ENCODE assay signal across 9 cellular contexts in the genomic region with DNA sequence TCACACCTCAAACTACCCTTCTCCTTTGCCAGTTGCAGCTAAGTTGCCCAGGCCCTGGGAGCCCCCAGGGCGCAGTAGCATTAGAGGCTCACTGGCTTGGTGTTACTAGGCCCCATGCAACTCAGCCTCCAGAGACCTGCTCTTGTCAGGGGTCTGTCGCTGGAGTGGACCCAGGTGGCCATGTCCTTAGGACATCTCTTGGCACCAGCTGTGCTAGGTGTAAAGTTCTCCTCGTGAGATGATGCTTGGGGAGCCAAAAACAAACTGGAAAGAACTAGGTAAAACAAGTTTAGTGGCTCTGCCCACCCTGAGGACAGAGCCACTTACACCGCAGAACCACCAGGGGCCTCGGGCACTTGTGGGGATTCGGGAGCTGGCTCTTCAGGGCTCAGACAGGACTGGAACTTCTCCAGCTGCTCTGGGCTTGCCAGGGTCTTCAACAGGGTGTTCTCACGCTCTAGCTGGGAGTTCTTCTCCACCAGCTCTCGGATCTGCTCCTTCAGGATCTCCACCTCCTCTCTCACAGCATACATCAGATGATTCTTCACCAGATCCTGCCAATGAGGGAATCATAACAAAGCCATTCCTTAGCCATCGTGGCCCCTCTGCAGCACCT.
A peak's percentile ranks its signal among the peaks of the same experiment; 100 is the strongest.
DNase-seq lines count a peak whose midpoint lies in the region; ATAC-seq and TF ChIP-seq lines count a peak whose summit lies in the region.
"Had no signal": no experiment of that assay in that cellular context is flagged by ENCODE, and none has a peak within 500 bp of the region (broad histone marks: within the 10 kb centered on the region; RNA-seq: fewer than 3 reads in every experiment).

No MANE protein-coding gene starts in this region.

- H3K27ac Mint-ChIP-seq in activated CD4-positive, alpha-beta T cell treated with anti-CD3 and anti-CD28 coated beads, Interleukin-2, amount 10 ng/mL, durations not matched to agents 7 days and 5 days, result peak overlapping the region; percentile 90

- no peaks in the 10 kb centered on the region for H3K9me3 ChIP-seq in right lobe of liver
- H3K9me3 ChIP-seq in thymus (ENCODE audit: control insufficient read depth), result no peaks in the 10 kb centered on the region
- H3K9me3 ChIP-seq: SJSA1 had no signal

- H3K27me3 ChIP-seq in right lobe of liver, result no peaks in the 10 kb centered on the region
- no peaks in the 10 kb centered on the region for H3K27me3 ChIP-seq in thymus (ENCODE audit: control insufficient read depth, insufficient read depth)
- H3K27me3 ChIP-seq: SJSA1 had no signal

- TF ChIP-seq POLR2A in right lobe of liver (IDR thresholded peaks at IDR 0.05), result no peak

- H3K27me3 Mint-ChIP-seq in activated CD4-positive, alpha-beta T cell treated with anti-CD3 and anti-CD28 coated beads, Interleukin-2, amount 10 ng/mL, durations not matched to agents 7 days and 5 days, result no peaks in the 10 kb centered on the region

- H3K4me3 Mint-ChIP-seq in activated CD4-positive, alpha-beta T cell treated with anti-CD3 and anti-CD28 coated beads, Interleukin-2, amount 10 ng/mL, durations not matched to agents 7 days and 5 days, result peak overlapping the region; percentile 6

- 52% methylated on average over 2 of the region's 9 CpGs for WGBS in right lobe of liver (ENCODE audit: insufficient coverage, low coverage, low lambda C conversion rate, missing lambda C conversion rate)
- WGBS in thymus, result 96% methylated on average over 9 of the region's 9 CpGs

- peaks cover 33% of the 10 kb centered on the region for H3K36me3 Mint-ChIP-seq in activated CD4-positive, alpha-beta T cell treated with anti-CD3 and anti-CD28 coated beads, Interleukin-2, amount 10 ng/mL, durations not matched to agents 7 days and 5 days (ENCODE audit: low read depth)

- no peak for DNase-seq in activated CD4-positive, alpha-beta T cell treated with anti-CD3 and anti-CD28 coated beads, Interleukin-2, amount 10 ng/mL, durations not matched to agents 7 days and 5 days
- DNase-seq in activated CD4-positive, alpha-beta T cell treated with anti-CD3 and anti-CD28 coated beads for 4 hours, result no peak
- DNase-seq in astrocyte of the hippocampus (ENCODE audit: low read depth, low spot score) (peak; percentile 23), right lobe of liver (peak in 2 of 3 donors; percentile 8 to 50)

- H3K36me3 ChIP-seq in right lobe of liver (peaks cover 0 to 11% (median 0%) of the 10 kb centered on the region in 4 donors), thymus (ENCODE audit: control insufficient read depth, insufficient read depth) (peaks cover 33% of the 10 kb centered on the region)

- CTCF ChIA-PET in activated CD4-positive, alpha-beta T cell treated with anti-CD3 and anti-CD28 coated beads, Interleukin-2, amount 10 ng/mL, durations not matched to agents 7 days and 5 days (lab: Charles Lee), result interaction anchor here (0.7 to 8.0 kb wide), 4 partner anchors 10 to 41 kb away, joined by 3 to 92 read pairs (median 20); no protein-coding TSS in a partner anchor

- peaks cover 57% of the 10 kb centered on the region for H3K4me1 Mint-ChIP-seq in activated CD4-positive, alpha-beta T cell treated with anti-CD3 and anti-CD28 coated beads, Interleukin-2, amount 10 ng/mL, durations not matched to agents 7 days and 5 days

- H3K4me1 ChIP-seq in right lobe of liver (peaks cover 0 to 17% (median 4%) of the 10 kb centered on the region in 4 donors), thymus (ENCODE audit: control insufficient read depth, insufficient read depth, low read length) (peaks cover 14% of the 10 kb centered on the region)

- intact Hi-C loops in right lobe of liver (cut with DNase I), result loop anchor here in 1 of 2 donors (10.0 kb wide), 1 partner anchor 60 kb away; a partner anchor contains a TSS

- ATAC-seq in right lobe of liver (no peak), HG02798 (IDR thresholded peaks at IDR 0.05; ENCODE audit: poor library complexity, unreplicated experiment) (no peak), GM18858 (IDR thresholded peaks at IDR 0.05; ENCODE audit: unreplicated experiment) (no peak), GM19395 (IDR thresholded peaks at IDR 0.05; ENCODE audit: unreplicated experiment) (no peak)

- H3K4me3 ChIP-seq in right lobe of liver (no peak overlapping the region), thymus (ENCODE audit: low read length) (peak overlapping the region; percentile 84)
- H3K4me3 ChIP-seq: SJSA1 had no signal

- H3K27ac ChIP-seq in right lobe of liver (peak overlapping the region in 1 of 3 donors; percentile 91), thymus (ENCODE audit: low read depth) (peak overlapping the region; percentile 97)
- H3K27ac ChIP-seq: SJSA1 had no signal

- no peaks in the 10 kb centered on the region for H3K9me3 Mint-ChIP-seq in activated CD4-positive, alpha-beta T cell treated with anti-CD3 and anti-CD28 coated beads, Interleukin-2, amount 10 ng/mL, durations not matched to agents 7 days and 5 days

- TF ChIP-seq CTCF in right lobe of liver (IDR thresholded peaks at IDR 0.05), result no peak

- POLR2A ChIA-PET in activated CD4-positive, alpha-beta T cell treated with anti-CD3 and anti-CD28 coated beads, Interleukin-2, amount 10 ng/mL, durations not matched to agents 7 days and 5 days (lab: Charles Lee), result no interaction called here

Comparison
In these comparisons a context has a peak if more than half of its experiments do, and no peak if none do; other contexts are left out.
1. DNase-seq: peak in astrocyte of the hippocampus (single experiment) and right lobe of liver (2 of 3); none in activated CD4-positive, alpha-beta T cell treated with anti-CD3 and anti-CD28 coated beads, Interleukin-2, amount 10 ng/mL, durations not matched to agents 7 days and 5 days (single experiment) and activated CD4-positive, alpha-beta T cell treated with anti-CD3 and anti-CD28 coated beads for 4 hours (0 of 2).